1 cellular context compared by ENCODE assay signal in genomic region chr19:45406165-45406956, GRCh38.
TF ChIP-seq lines count a peak whose summit lies in the region.

Gene POLR1G, plus strand, starts transcription at chr19:45406644. Its CDS starts 53 bp downstream, at chr19:45406697.

TF ChIP-seq in K562, 482 proteins besides CTCF, POLR2A, EP300 and RAD21 (continued from another document and continues in another):
- TF ChIP-seq ARID4B (CRISPR knock-in tag; IDR thresholded peaks at IDR 0.05) (peak; percentile 99), TOE1 (IDR thresholded peaks at IDR 0.05; ENCODE audit: borderline replicate concordance) (peak; percentile 100), TOE1 (CRISPR knock-in tag; IDR thresholded peaks at IDR 0.05; ENCODE audit: borderline replicate concordance, low read depth) (no peak), ZBTB5 (IDR thresholded peaks at IDR 0.05) (no peak; the same call in 1 of the 2 replicates), DMBX1 (CRISPR knock-in tag; IDR thresholded peaks at IDR 0.05; ENCODE audit: borderline replicate concordance) (no peak), ZNF217 (CRISPR knock-in tag; IDR thresholded peaks at IDR 0.05) (no peak), RBM22 (IDR thresholded peaks at IDR 0.05; ENCODE audit: low read depth, low read length, poor library complexity, severe bottlenecking) (peak; percentile 80), ZNF511 (CRISPR knock-in tag; IDR thresholded peaks at IDR 0.05) (peak; percentile 53), RFX1 (IDR thresholded peaks at IDR 0.05) (no peak), ELK1 (CRISPR knock-in tag; IDR thresholded peaks at IDR 0.05) (no peak), ZNF12 (CRISPR knock-in tag; IDR thresholded peaks at IDR 0.05) (no peak), CREB1 (IDR thresholded peaks at IDR 0.05) (peak; percentile 65), CREB1 (CRISPR knock-in tag; IDR thresholded peaks at IDR 0.05) (peak; percentile 61; the same call in 1 of the 2 replicates), MCM7 (IDR thresholded peaks at IDR 0.05) (0 out of 4 replicates have a peak, but pooled peaks of 1 of the 2 experiments have one; percentile 86), MAFG (tag; conservative IDR thresholded peaks at IDR 0.05) (no peak), FOXP4 (CRISPR knock-in tag; IDR thresholded peaks at IDR 0.05; ENCODE audit: borderline replicate concordance) (no peak), NCOA2 (IDR thresholded peaks at IDR 0.05; ENCODE audit: partially characterized antibody in 2 of 2) (no peak), FUS (optimal IDR thresholded peaks at IDR 0.05; ENCODE audit: low read depth, low read length) (no peak), EHMT2 (IDR thresholded peaks at IDR 0.05) (no peak), ATF4 (CRISPR knock-in tag; IDR thresholded peaks at IDR 0.05) (no peak), AFF4 (CRISPR knock-in tag; IDR thresholded peaks at IDR 0.05) (0 out of 2 replicates have a peak, but pooled peaks have one; percentile 54), ZNF77 (CRISPR knock-in tag; IDR thresholded peaks at IDR 0.05) (no peak), GTF2B (IDR thresholded peaks at IDR 0.05; ENCODE audit: extremely low read depth, insufficient read length) (no peak), ZNF318 (IDR thresholded peaks at IDR 0.05; ENCODE audit: borderline replicate concordance in 1 of 2, low read depth in 1 of 2) (peak in 1 of 2 experiments; percentile 22; a peak in 1 of 4 replicates), POLR2B (IDR thresholded peaks at IDR 0.05; ENCODE audit: low read depth, partially characterized antibody) (peak; percentile 78), TRIM28 (IDR thresholded peaks at IDR 0.05) (peak; percentile 75), KDM1A (IDR thresholded peaks at IDR 0.05) (no peak), HDAC6 (IDR thresholded peaks at IDR 0.05; ENCODE audit: low read depth, low read length) (no peak), ZNF766 (CRISPR knock-in tag; conservative IDR thresholded peaks at IDR 0.05) (no peak), TGIF2 (CRISPR knock-in tag; IDR thresholded peaks at IDR 0.05) (no peak; the same call in 1 of the 2 replicates), RAD51 (IDR thresholded peaks at IDR 0.05; ENCODE audit: borderline replicate concordance, low read depth) (peak; percentile 76), SMAD4 (CRISPR knock-in tag; conservative IDR thresholded peaks at IDR 0.05) (peak; percentile 64), ATF1 (CRISPR knock-in tag; IDR thresholded peaks at IDR 0.05) (no peak), ATF1 (tag; IDR thresholded peaks at IDR 0.05) (peak; percentile 88)
